Comparison of ENCODE assay signal across 8 cellular contexts in the genomic region with DNA sequence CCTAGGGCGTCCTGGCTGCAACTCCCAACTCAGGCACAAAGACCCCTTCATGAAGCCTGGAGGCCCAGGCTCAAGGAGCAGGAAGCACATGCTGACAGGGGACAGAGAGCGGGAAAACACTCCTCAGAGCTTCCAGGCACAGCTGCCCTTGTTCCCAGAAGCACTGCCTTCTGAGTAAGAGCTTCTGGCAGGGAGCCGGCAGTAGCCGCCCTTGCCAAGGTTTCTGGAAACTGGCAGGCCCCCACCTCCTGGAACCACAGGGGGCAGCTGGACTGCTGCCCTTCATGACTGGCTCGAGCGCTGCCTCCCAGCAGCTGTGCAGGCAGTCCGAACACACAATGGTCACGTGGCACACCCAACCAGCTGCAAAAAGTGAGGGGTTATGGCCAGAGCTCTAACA. TPM values are rescaled to one million over a fixed set of nuclear protein-coding genes. Genes with fewer than 3 reads are reported as not detected.
A peak's percentile ranks its signal among the peaks of the same experiment; 100 is the strongest.
DNase-seq lines count a peak whose midpoint lies in the region; ATAC-seq, FAIRE-seq and TF ChIP-seq lines count a peak whose summit lies in the region.

No MANE protein-coding gene starts in this region.

- no peak overlapping the region for H3K4me2 ChIP-seq in parathyroid adenoma (ENCODE audit: low read length)

- no peaks in the 10 kb centered on the region for H3K27me3 ChIP-seq in parathyroid adenoma (ENCODE audit: control insufficient read depth, insufficient read depth, low read length)

- H3K36me3 ChIP-seq in parathyroid adenoma (ENCODE audit: control insufficient read depth, insufficient read depth, low read length) = no peaks in the 10 kb centered on the region

- DNase-seq in DMS 273 (lab: John Stamatoyannopoulos, UW; ENCODE audit: unreplicated experiment) = peak; percentile 92
- DNase-seq in SHP77 (lab: John Stamatoyannopoulos, UW) = peak; percentile 87 to 90
- DNase-seq in frontal cortex (ENCODE audit: low spot score in 2 of 2) = peak; percentile 80 to 91
- no peak for DNase-seq in ecto neural progenitor cell (ENCODE audit: low spot score)

- TF ChIP-seq CTCF in parathyroid adenoma (IDR thresholded peaks at IDR 0.05) = no peak

- H3K4me1 ChIP-seq in parathyroid adenoma = peaks cover 17% of the 10 kb centered on the region

- H3K9ac ChIP-seq in parathyroid adenoma = no peak overlapping the region

- no peaks in the 10 kb centered on the region for H3K9me3 ChIP-seq in parathyroid adenoma (ENCODE audit: control insufficient read depth, low read length)

- peaks cover 54% of the 10 kb centered on the region for H3K79me2 ChIP-seq in parathyroid adenoma

- no peak overlapping the region for H2AFZ ChIP-seq in parathyroid adenoma

- H3K4me3 ChIP-seq in parathyroid adenoma (ENCODE audit: low read depth, low read length) = no peak overlapping the region

- H3K27ac ChIP-seq in parathyroid adenoma = peak overlapping the region; percentile 50

- ATAC-seq in HG02973 (IDR thresholded peaks at IDR 0.05; ENCODE audit: unreplicated experiment) = no peak
- no peak for ATAC-seq in HG02678 (IDR thresholded peaks at IDR 0.05; ENCODE audit: unreplicated experiment)
- no peak for ATAC-seq in GM18511 (IDR thresholded peaks at IDR 0.05; ENCODE audit: unreplicated experiment)

- no peak for FAIRE-seq in frontal cortex (lab: Jason Lieb, UNC)

RNA-seq across cellular contexts. Expression of a gene that starts 33.6 kb away (rescaled TPM):
- total RNA-seq in frontal cortex = under 0.01 TPM
